35 cellular contexts compared by ENCODE assay signal in the genomic region with DNA sequence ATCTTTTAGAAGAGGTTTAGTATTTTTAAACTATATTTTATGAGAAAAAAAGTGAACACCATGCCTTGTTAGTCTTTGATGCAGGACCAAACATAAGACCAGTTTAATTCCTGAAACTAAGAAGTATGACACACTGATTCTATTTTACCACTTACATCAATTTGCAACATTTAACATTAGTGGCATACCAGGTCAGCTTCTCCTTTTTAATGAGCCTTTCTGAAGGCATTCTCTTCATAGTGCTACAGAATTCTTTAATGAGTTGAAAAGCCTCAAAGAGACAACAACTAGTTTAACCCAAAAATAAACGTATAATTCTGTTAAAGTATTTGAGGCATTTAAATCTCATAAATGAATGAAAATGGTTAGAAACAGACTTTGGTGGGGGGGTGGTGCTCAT.
"Had no signal": no experiment of that assay in that cellular context is flagged by ENCODE, and none has a peak within 500 bp of the region (broad histone marks: within the 10 kb centered on the region; RNA-seq: fewer than 3 reads in every experiment).

No MANE protein-coding gene starts in this region.

- H3K4me2 ChIP-seq: KMS-11 had no signal

- H3K4me3 ChIP-seq: MG63 had no signal

- H3K27ac ChIP-seq: KMS-11 had no signal

- H3K9me3 ChIP-seq: MG63 had no signal

- H3K9ac ChIP-seq: KMS-11 had no signal

- H3K27me3 ChIP-seq: MG63 had no signal

- DNase-seq: Karpas-422, Kasumi-1, MG63, MM.1S, MV-4-11, NCI-H1048, NCI-H1092, NCI-H1092 treated with DMSO at 0.1 percent for 48 hours, NCI-H1105, NCI-H1105 treated with DMSO at 0.1 percent for 48 hours, NCI-H1417, NCI-H1417 treated with DMSO at 0.1 percent for 48 hours, NCI-H1436, NCI-H1436 treated with DMSO at 0.1 percent for 48 hours, NCI-H146, NCI-H1694, NCI-H1694 treated with DMSO at 0.1 percent for 48 hours, NCI-H187, NCI-H187 treated with DMSO at 0.1 percent for 48 hours, NCI-H1930, NCI-H2029, NCI-H2029 treated with DMSO at 0.1 percent for 48 hours, NCI-H2081, NCI-H2081 treated with DMSO at 0.1 percent for 48 hours, NCI-H2107, NCI-H2171, NCI-H2171 treated with DMSO at 0.1 percent for 48 hours, NCI-H2227 treated with DMSO at 0.1 percent for 48 hours, NCI-H226, NCI-H345, NCI-H446, NCI-H446 treated with DMSO at 0.1 percent for 48 hours, NCI-H510A, NCI-H510A treated with DMSO at 0.1 percent for 48 hours had no signal

- H3K36me3 ChIP-seq: MG63 had no signal
